ENCODE assay signal across 19 cellular contexts in the genomic region with DNA sequence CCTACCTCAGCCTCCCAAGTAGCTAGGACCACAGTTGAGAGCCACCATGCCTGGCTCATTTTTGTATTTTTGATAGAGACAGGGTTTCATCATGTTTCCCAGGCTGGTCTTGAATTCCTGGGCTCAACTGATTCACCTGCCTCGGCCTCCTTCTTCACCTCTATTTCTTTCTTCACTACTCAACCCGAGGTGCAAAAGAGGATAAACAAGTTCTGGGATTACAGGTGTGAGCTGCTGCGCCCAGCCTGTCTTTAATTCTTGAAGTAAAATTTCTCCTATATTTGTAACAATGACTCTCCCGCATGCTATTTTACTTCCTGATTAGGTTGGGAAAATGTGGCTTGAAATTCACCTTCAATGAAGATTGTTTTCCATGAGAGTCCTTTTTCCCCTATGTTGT. TPM values are rescaled to one million over a fixed set of nuclear protein-coding genes. Genes with fewer than 3 reads are reported as not detected.
DNase-seq lines count a peak whose midpoint lies in the region; ATAC-seq, FAIRE-seq and TF ChIP-seq lines count a peak whose summit lies in the region.
"Had no signal": no experiment of that assay in that cellular context is flagged by ENCODE, and none has a peak within 500 bp of the region (broad histone marks: within the 10 kb centered on the region; RNA-seq: fewer than 3 reads in every experiment).

No MANE protein-coding gene starts in this region.

- H3K79me2 ChIP-seq in SK-N-SH (ENCODE audit: insufficient read depth) (peaks cover 93% of the 10 kb centered on the region), astrocyte (ENCODE audit: insufficient read depth, low read length) (peaks cover 93% of the 10 kb centered on the region), hepatocyte (peaks cover 100% of the 10 kb centered on the region)

- H3F3A ChIP-seq in SK-N-SH (replicated peaks; ENCODE audit: insufficient read depth) = peaks cover 22% of the 10 kb centered on the region

- 87% methylated on average over 4 of the region's 4 CpGs for WGBS in SK-N-SH (ENCODE audit: low lambda C conversion rate)
- 94% methylated on average over 4 of the region's 4 CpGs for WGBS in hepatocyte (ENCODE audit: low lambda C conversion rate, missing lambda C conversion rate)

- no peaks in the 10 kb centered on the region for H3K9me3 ChIP-seq in SK-N-SH
- H3K9me3 ChIP-seq in astrocyte (ENCODE audit: insufficient read depth, low read depth, low read length) = no peaks in the 10 kb centered on the region
- no peaks in the 10 kb centered on the region for H3K9me3 ChIP-seq in hepatocyte (ENCODE audit: low read depth)
- H3K9me3 ChIP-seq: body of pancreas had no signal

- H3K9ac ChIP-seq in SK-N-SH = no peak overlapping the region; the same call in 1 of the 2 replicates
- H3K9ac ChIP-seq in astrocyte (ENCODE audit: low read length) = peak overlapping the region; percentile 17

- H3K27me3 ChIP-seq in SK-N-SH (ENCODE audit: insufficient read depth) (no peaks in the 10 kb centered on the region), astrocyte (ENCODE audit: insufficient read depth, low read length) (no peaks in the 10 kb centered on the region), hepatocyte (no peaks in the 10 kb centered on the region)
- H3K27me3 ChIP-seq: body of pancreas had no signal

- H2AFZ ChIP-seq in SK-N-SH (ENCODE audit: low read depth) = no peak overlapping the region
- H2AFZ ChIP-seq in astrocyte (ENCODE audit: low read depth, low read length) = no peak overlapping the region
- no peak overlapping the region for H2AFZ ChIP-seq in hepatocyte

- peak overlapping the region in 1 of 2 experiments; percentile 74; a peak in 2 of 4 replicates for H3K27ac ChIP-seq in SK-N-SH (ENCODE audit: low read depth in 2 of 2, low read length in 1 of 2)
- H3K27ac ChIP-seq in astrocyte (ENCODE audit: low read depth, low read length) = peak overlapping the region; percentile 11
- peak overlapping the region; percentile 5 for H3K27ac ChIP-seq in hepatocyte
- H3K27ac ChIP-seq: 22Rv1, body of pancreas had no signal

- H3K27me3 Mint-ChIP-seq in astrocyte (ENCODE audit: low read depth, unreplicated experiment) = no peaks in the 10 kb centered on the region
- H3K27me3 Mint-ChIP-seq in stimulated activated memory B cell treated with anti-CD40 and anti-IgM and Interleukin-4, amounts not matched to agents 10 μg/mL and 1 μg/mL and 100 μg/mL, for 72 hours = no peaks in the 10 kb centered on the region
- H3K27me3 Mint-ChIP-seq: activated B cell treated with CpG ODN at 0.5 μM for 24 hours; activated naive CD8-positive, alpha-beta T cell had no signal

- no peak for TF ChIP-seq EP300 in SK-N-SH (IDR thresholded peaks at IDR 0.05; ENCODE audit: borderline replicate concordance in 1 of 2, low read depth in 1 of 2, low read length in 1 of 2)

- H3K4me3 Mint-ChIP-seq in astrocyte (ENCODE audit: unreplicated experiment) = no peak overlapping the region
- no peak overlapping the region for H3K4me3 Mint-ChIP-seq in stimulated activated memory B cell treated with anti-CD40 and anti-IgM and Interleukin-4, amounts not matched to agents 10 μg/mL and 1 μg/mL and 100 μg/mL, for 72 hours
- H3K4me3 Mint-ChIP-seq: activated B cell treated with CpG ODN at 0.5 μM for 24 hours; activated naive CD8-positive, alpha-beta T cell; neural crest cell had no signal

- no peak overlapping the region for H3K4me3 ChIP-seq in SK-N-SH (ENCODE audit: low read depth in 2 of 2, low read length in 1 of 2)
- no peak overlapping the region for H3K4me3 ChIP-seq in astrocyte (ENCODE audit: insufficient read depth, low read depth, low read length)
- no peak overlapping the region for H3K4me3 ChIP-seq in hepatocyte
- H3K4me3 ChIP-seq: body of pancreas had no signal

- H4K20me1 ChIP-seq in SK-N-SH (ENCODE audit: insufficient read depth) = peaks cover 53% of the 10 kb centered on the region
- peaks cover 64% of the 10 kb centered on the region for H4K20me1 ChIP-seq in astrocyte (ENCODE audit: insufficient read depth, low read length)
- peaks cover 43% of the 10 kb centered on the region for H4K20me1 ChIP-seq in hepatocyte (ENCODE audit: insufficient read depth, poor library complexity, severe bottlenecking)

- no peak overlapping the region for H3K27ac Mint-ChIP-seq in astrocyte (ENCODE audit: unreplicated experiment)
- H3K27ac Mint-ChIP-seq in stimulated activated memory B cell treated with anti-CD40 and anti-IgM and Interleukin-4, amounts not matched to agents 10 μg/mL and 1 μg/mL and 100 μg/mL, for 72 hours = peak overlapping the region; percentile 46
- H3K27ac Mint-ChIP-seq: activated B cell treated with CpG ODN at 0.5 μM for 24 hours; activated naive CD8-positive, alpha-beta T cell had no signal

- no peak for DNase-seq in SK-N-SH
- DNase-seq in astrocyte (ENCODE audit: low read depth) = no peak
- no peak for DNase-seq in hepatocyte (ENCODE audit: low spot score)
- DNase-seq in stimulated activated CD4-positive, alpha-beta T cell treated with anti-CD3 and anti-CD28 coated beads, Interleukin-2, amount 100 ng/mL, for 48 hours = no peak
- DNase-seq in stimulated activated CD4-positive, alpha-beta T cell treated with anti-CD3 and anti-CD28 coated beads, Interleukin-12 subunit alpha, Interleukin-12 subunit beta, amount 100 ng/mL, for 4 hours = no peak
- DNase-seq in OCI-M2 (lab: John Stamatoyannopoulos, UW; ENCODE audit: unreplicated experiment) = no peak
- DNase-seq: activated B cell treated with CpG ODN at 0.5 μM for 24 hours, body of pancreas, hippocampal formation, KBM-7, kidney, NCI-H2081, NCI-H446 treated with DMSO at 0.1 percent for 48 hours, T-helper 2 cell had no signal

- H3K4me2 ChIP-seq in SK-N-SH = peak overlapping the region; percentile 13; the same call in 1 of the 2 replicates
- peak overlapping the region; percentile 35 for H3K4me2 ChIP-seq in astrocyte (ENCODE audit: low read length)
- no peak overlapping the region for H3K4me2 ChIP-seq in hepatocyte

- H3K4me1 Mint-ChIP-seq in astrocyte (ENCODE audit: low read depth, unreplicated experiment) = peaks cover 52% of the 10 kb centered on the region
- peaks cover 52% of the 10 kb centered on the region for H3K4me1 Mint-ChIP-seq in stimulated activated memory B cell treated with anti-CD40 and anti-IgM and Interleukin-4, amounts not matched to agents 10 μg/mL and 1 μg/mL and 100 μg/mL, for 72 hours

- TF ChIP-seq CTCF in SK-N-SH (IDR thresholded peaks at IDR 0.05) (no peak), astrocyte (IDR thresholded peaks at IDR 0.05; ENCODE audit: insufficient read depth, low read depth, low read length) (no peak), hepatocyte (IDR thresholded peaks at IDR 0.05; ENCODE audit: poor library complexity) (no peak)

- H3K9me2 ChIP-seq in SK-N-SH = no peaks in the 10 kb centered on the region
- no peaks in the 10 kb centered on the region for H3K9me2 ChIP-seq in hepatocyte (replicated peaks; ENCODE audit: insufficient read depth)

- POLR2A ChIA-PET in SK-N-SH (lab: Yijun Ruan, JAX) = no interaction called here

- no peak for ATAC-seq in SK-N-SH treated with all-trans-retinoic acid at 6 μM for 48 hours
- ATAC-seq in stimulated activated memory B cell treated with anti-CD40 and anti-IgM and Interleukin-4, amounts not matched to agents 10 μg/mL and 1 μg/mL and 100 μg/mL, for 72 hours = no peak

- CTCF ChIA-PET in SK-N-SH (lab: Yijun Ruan, JAX) = interaction anchor here (1.1 to 1.4 kb wide), 3 partner anchors 15 to 21 kb away, joined by 3 to 4 read pairs (median 3); no protein-coding TSS in a partner anchor

- FAIRE-seq in astrocyte (lab: Jason Lieb, UNC) = no peak
- FAIRE-seq: kidney had no signal

- H3K4me1 ChIP-seq in SK-N-SH (ENCODE audit: control insufficient read depth in 1 of 2, insufficient read depth in 2 of 2, low read depth in 1 of 2, low read length in 1 of 2) (peaks cover 1 to 18% of the 10 kb centered on the region in 2 experiments; a peak in 3 of 4 replicates), astrocyte (ENCODE audit: insufficient read depth, low read length) (peaks cover 15% of the 10 kb centered on the region), hepatocyte (ENCODE audit: insufficient read depth) (peaks cover 4% of the 10 kb centered on the region)

- H3K9me3 Mint-ChIP-seq in astrocyte (ENCODE audit: unreplicated experiment) = no peaks in the 10 kb centered on the region
- H3K9me3 Mint-ChIP-seq in stimulated activated memory B cell treated with anti-CD40 and anti-IgM and Interleukin-4, amounts not matched to agents 10 μg/mL and 1 μg/mL and 100 μg/mL, for 72 hours = no peaks in the 10 kb centered on the region
- H3K9me3 Mint-ChIP-seq: activated B cell treated with CpG ODN at 0.5 μM for 24 hours, neural crest cell had no signal

- H3K36me3 ChIP-seq in SK-N-SH (replicated peaks in 1 of 2; ENCODE audit: control insufficient read depth in 1 of 2, insufficient read depth in 2 of 2, low read length in 1 of 2) = no peaks in the 10 kb centered on the region
- H3K36me3 ChIP-seq in astrocyte (ENCODE audit: insufficient read depth, low read length) = no peaks in the 10 kb centered on the region
- H3K36me3 ChIP-seq in hepatocyte (replicated peaks; ENCODE audit: insufficient read depth, low read depth) = no peaks in the 10 kb centered on the region

- TF ChIP-seq RAD21 in SK-N-SH (IDR thresholded peaks at IDR 0.05; ENCODE audit: low read length) = no peak

- peaks cover 8% of the 10 kb centered on the region for H3K36me3 Mint-ChIP-seq in astrocyte (ENCODE audit: low read depth, unreplicated experiment)
- H3K36me3 Mint-ChIP-seq in stimulated activated memory B cell treated with anti-CD40 and anti-IgM and Interleukin-4, amounts not matched to agents 10 μg/mL and 1 μg/mL and 100 μg/mL, for 72 hours = peaks cover 14% of the 10 kb centered on the region
- H3K36me3 Mint-ChIP-seq: activated naive CD8-positive, alpha-beta T cell had no signal

TF ChIP-seq in SK-N-SH, 30 proteins besides CTCF, POLR2A, EP300 and RAD21:
- TF ChIP-seq JUND (IDR thresholded peaks at IDR 0.05) (no peak), SMC3 (IDR thresholded peaks at IDR 0.05; ENCODE audit: low read depth, low read length) (no peak)

TF ChIP-seq in SK-N-SH treated with all-trans-retinoic acid at 6 μM for 48 hours, 23 proteins besides CTCF, POLR2A, EP300 and RAD21 (continues in another document):
- TF ChIP-seq ISL1 (CRISPR knock-in tag; IDR thresholded peaks at IDR 0.05) = no peak

RNA-seq across cellular contexts. Expression of a gene that starts 46.4 kb away (rescaled TPM):
- polyA plus RNA-seq in SK-N-SH (2012; rRNA removed) (80.2 and 82.9 TPM in 2 replicates), hepatocyte (140 and 169 TPM in 2 replicates)
- 95.6 and 113 TPM in 2 replicates for polyA plus RNA-seq in SK-N-SH (2012; cell fraction: cytosol; rRNA removed)
- 53.8 and 106 TPM in 2 replicates for polyA plus RNA-seq in SK-N-SH (2012; cell fraction: nucleus; rRNA removed)
- total RNA-seq in astrocyte (268 and 287 TPM in 2 replicates), hepatocyte (177 and 195 TPM in 2 replicates)
